ENCODE assay signal across 8 cellular contexts in the genomic region with DNA sequence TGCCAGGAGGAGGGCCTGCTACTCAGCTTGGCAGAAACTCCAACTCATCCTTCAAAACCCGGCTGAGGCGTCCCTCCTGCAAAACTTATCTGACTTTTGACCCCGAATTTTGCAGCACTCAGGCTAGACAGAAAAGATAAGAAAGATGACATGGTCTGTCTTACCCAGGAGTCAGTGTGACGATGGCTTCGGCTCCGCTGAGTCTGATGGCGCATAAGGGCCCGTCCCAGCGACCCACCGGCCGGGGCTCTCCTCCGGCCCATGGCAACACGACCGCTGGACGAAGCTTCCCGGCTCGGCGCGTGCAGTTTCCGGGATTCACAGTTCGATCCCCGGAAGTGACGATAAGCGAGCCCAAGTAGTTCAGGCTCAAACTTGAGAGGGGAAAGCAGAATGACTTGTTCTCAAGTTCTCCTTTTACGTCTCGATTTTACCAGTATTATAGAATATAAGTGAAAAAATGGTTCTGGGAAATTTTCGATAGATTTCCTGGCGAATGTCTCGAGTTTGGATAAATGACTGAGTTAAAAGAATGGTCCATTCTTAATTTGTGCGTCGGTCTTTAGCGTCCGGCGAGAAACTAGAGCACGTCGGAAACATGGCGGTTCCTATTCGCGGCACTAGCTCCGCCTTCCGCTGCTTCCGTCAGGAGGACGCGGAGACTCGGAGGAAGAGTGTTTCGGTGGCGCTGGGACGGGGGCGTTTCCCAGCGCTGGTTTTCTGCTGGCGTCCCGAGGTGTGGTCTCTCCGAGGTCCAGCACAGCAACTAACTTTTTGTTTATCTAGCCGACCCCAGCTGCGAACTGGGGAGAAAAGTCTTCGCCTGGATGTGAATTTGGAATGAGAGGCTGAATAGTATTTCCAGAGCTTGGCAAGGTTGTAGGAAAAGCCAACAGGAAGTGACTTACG. TPM values are rescaled to one million over a fixed set of nuclear protein-coding genes. Genes with fewer than 3 reads are reported as not detected.
DNase-seq lines count a peak whose midpoint lies in the region; ATAC-seq, FAIRE-seq and TF ChIP-seq lines count a peak whose summit lies in the region.

A gene (minus strand): TSS at position 292 of the 909 bp plus-strand sequence. CDS start 29 bp downstream, at position 263.

- DNase-seq in ACHN (peak; percentile 94), NCI-H2227 treated with DMSO at 0.1 percent for 48 hours (lab: John Stamatoyannopoulos, UW) (peak; percentile 98), bronchial epithelial cell (ENCODE audit: low read depth) (peak; percentile 85), iPS-NIHi11 (ENCODE audit: low spot score) (peak; percentile 90), small intestine (peak; percentile 95)

- H3K4me3 ChIP-seq in WI38 (ENCODE audit: low read depth, low read length) (peak within 1 kb of the TSS; percentile 100), bronchial epithelial cell (ENCODE audit: low read depth, low read length) (peak within 1 kb of the TSS; percentile 95), small intestine (ENCODE audit: low read depth in 1 of 2, low read length in 2 of 2) (peak within 1 kb of the TSS; percentile 71 to 88)

- FAIRE-seq in bronchial epithelial cell (lab: Jason Lieb, UNC) (no peak), small intestine (lab: Jason Lieb, UNC) (no peak)

- H3K9me3 ChIP-seq in small intestine (ENCODE audit: control insufficient read depth, low read depth) = no peaks in the 10 kb centered on the region

- ATAC-seq in GM18873 (IDR thresholded peaks at IDR 0.05; ENCODE audit: low FRiP score, unreplicated experiment) (peak; percentile 65), HG03139 (IDR thresholded peaks at IDR 0.05; ENCODE audit: unreplicated experiment) (peak; percentile 82)

- peak within 1 kb of the TSS; percentile 63 to 94 for H3K27ac ChIP-seq in small intestine (ENCODE audit: low read depth in 1 of 2, low read length in 1 of 2)

- 0 to 1% (median 0%) methylated on average over 57 of the region's 57 CpGs for WGBS in small intestine, 3 donors

- no peaks in the 10 kb centered on the region for H3K4me1 ChIP-seq in small intestine (ENCODE audit: control insufficient read depth in 2 of 2, insufficient read depth in 1 of 2, low read depth in 1 of 2, low read length in 1 of 2)

- no peaks in the 10 kb centered on the region for H3K27me3 ChIP-seq in bronchial epithelial cell (ENCODE audit: control insufficient read depth, insufficient read depth, low read length)
- H3K27me3 ChIP-seq in small intestine (ENCODE audit: control insufficient read depth in 2 of 2, insufficient read depth in 2 of 2, low read length in 2 of 2) = no peaks in the 10 kb centered on the region

- H3K36me3 ChIP-seq in bronchial epithelial cell (ENCODE audit: control insufficient read depth, insufficient read depth, low read length) (peaks cover 4% of the 10 kb centered on the region), small intestine (ENCODE audit: control insufficient read depth in 2 of 2, insufficient read depth in 2 of 2, low read length in 2 of 2) (no peaks in the 10 kb centered on the region)

- TF ChIP-seq CTCF in WI38 (IDR thresholded peaks at IDR 0.05; ENCODE audit: low read depth, low read length) (no peak; the same call in 1 of the 2 replicates), bronchial epithelial cell (IDR thresholded peaks at IDR 0.05; ENCODE audit: insufficient read depth, low read length, severe bottlenecking) (no peak)

- in situ Hi-C loops in ACHN (cut with HindIII; ENCODE audit: low pct_ligation_motif_present, low pct_unique_long_range_greater_than_20kb, low sequenced_read_pairs) = no loop called here

RNA-seq across cellular contexts. Expression of the gene that starts here (rescaled TPM):
- total RNA-seq in bronchial epithelial cell = 36.2 and 50.3 TPM in 2 replicates
- polyA plus RNA-seq in small intestine = 10 to 100 TPM; 17.7 to 23.2 (median 20.7) TPM

Comparison
In these comparisons a context has a peak if more than half of its experiments do, and no peak if none do; other contexts are left out.
1. Peak in every context shown above with its lines: DNase-seq, ATAC-seq, H3K4me3 ChIP-seq and H3K27ac ChIP-seq.